8 cellular contexts compared by ENCODE assay signal in the genomic region with DNA sequence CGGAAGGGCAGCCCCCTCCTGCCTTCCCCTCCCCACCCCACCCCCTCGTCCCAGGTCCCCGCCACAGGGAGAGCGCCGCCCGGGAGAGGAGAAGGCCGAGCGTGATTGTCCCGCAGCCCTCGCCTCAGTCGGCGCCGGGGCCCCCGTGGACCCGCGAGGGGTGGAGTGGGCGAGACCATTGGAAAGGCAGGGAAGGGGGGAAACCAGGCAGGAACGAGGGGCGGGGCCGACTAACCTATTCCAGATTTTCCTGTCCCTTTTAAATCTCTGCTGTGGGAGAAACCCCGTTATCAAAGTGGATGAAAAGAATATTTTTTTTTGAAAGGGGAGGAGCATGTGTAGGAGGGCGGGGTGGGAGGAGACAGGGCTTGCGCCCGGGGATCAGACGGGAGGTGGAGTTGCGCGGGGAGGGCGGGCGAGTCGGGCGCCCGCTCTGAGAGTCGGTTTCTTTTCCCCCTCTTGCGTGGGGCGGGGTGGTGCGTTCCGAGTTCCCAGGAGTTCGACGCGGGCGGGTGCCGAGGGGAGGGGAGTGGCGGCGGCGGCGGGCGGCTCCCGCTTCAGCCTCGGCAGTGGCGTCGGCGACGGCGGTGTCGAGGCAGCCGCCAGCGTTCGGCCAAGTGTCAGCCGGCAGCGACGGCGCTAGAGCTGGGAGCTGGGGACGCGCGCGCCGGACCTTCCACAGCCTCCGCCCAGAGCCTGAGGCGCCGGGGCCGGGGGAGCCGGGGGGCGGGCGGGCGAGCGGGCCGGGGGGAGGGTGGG. TPM values are rescaled to one million over a fixed set of nuclear protein-coding genes. Genes with fewer than 3 reads are reported as not detected.
DNase-seq lines count a peak whose midpoint lies in the region; ATAC-seq and TF ChIP-seq lines count a peak whose summit lies in the region.

A gene with protein sequence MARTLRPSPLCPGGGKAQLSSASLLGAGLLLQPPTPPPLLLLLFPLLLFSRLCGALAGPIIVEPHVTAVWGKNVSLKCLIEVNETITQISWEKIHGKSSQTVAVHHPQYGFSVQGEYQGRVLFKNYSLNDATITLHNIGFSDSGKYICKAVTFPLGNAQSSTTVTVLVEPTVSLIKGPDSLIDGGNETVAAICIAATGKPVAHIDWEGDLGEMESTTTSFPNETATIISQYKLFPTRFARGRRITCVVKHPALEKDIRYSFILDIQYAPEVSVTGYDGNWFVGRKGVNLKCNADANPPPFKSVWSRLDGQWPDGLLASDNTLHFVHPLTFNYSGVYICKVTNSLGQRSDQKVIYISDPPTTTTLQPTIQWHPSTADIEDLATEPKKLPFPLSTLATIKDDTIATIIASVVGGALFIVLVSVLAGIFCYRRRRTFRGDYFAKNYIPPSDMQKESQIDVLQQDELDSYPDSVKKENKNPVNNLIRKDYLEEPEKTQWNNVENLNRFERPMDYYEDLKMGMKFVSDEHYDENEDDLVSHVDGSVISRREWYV (plus strand): TSS at position 560 of the 759 bp plus-strand sequence. CDS start 202 bp downstream, outside the sequence.

- no peaks in the 10 kb centered on the region for H3K36me3 Mint-ChIP-seq in CD4-positive, CD25-positive, alpha-beta regulatory T cell
- H3K36me3 Mint-ChIP-seq in activated naive CD8-positive, alpha-beta T cell treated with anti-CD3 and anti-CD28 coated beads, Interleukin-2, amount 10 ng/mL, durations not matched to agents 7 days and 5 days = no peaks in the 10 kb centered on the region

- H3K4me1 ChIP-seq in CD4-positive, CD25-positive, alpha-beta regulatory T cell (ENCODE audit: control insufficient read depth, insufficient read depth, low read length, poor library complexity, severe bottlenecking) = peaks cover 31% of the 10 kb centered on the region
- H3K4me1 ChIP-seq in neutrophil (ENCODE audit: control insufficient read depth in 1 of 2, insufficient read depth in 1 of 2, low read depth in 1 of 2, low read length in 1 of 2) (peaks cover 7 to 18% of the 10 kb centered on the region in 2 experiments), stomach smooth muscle (ENCODE audit: control insufficient read depth, insufficient read depth, low read length) (peaks cover 5% of the 10 kb centered on the region)

- no peaks in the 10 kb centered on the region for H3K9me3 ChIP-seq in CD4-positive, CD25-positive, alpha-beta regulatory T cell (ENCODE audit: control insufficient read depth in 2 of 2, low read length in 2 of 2)
- no peaks in the 10 kb centered on the region for H3K9me3 ChIP-seq in neutrophil
- H3K9me3 ChIP-seq in stomach smooth muscle (ENCODE audit: control insufficient read depth in 2 of 2, low read length in 2 of 2) = no peaks in the 10 kb centered on the region

- peak within 1 kb of the TSS; percentile 71 for H3K4me3 ChIP-seq in CD4-positive, CD25-positive, alpha-beta regulatory T cell (ENCODE audit: low read depth, low read length)
- peak within 1 kb of the TSS; percentile 12 to 58 for H3K4me3 ChIP-seq in neutrophil (ENCODE audit: low read depth in 1 of 2, low read length in 1 of 2)
- H3K4me3 ChIP-seq in stomach smooth muscle (ENCODE audit: low read length in 2 of 2) = peak within 1 kb of the TSS; percentile 87 to 92

- H3K4me1 Mint-ChIP-seq in CD4-positive, CD25-positive, alpha-beta regulatory T cell = peaks cover 4 to 31% (median 25%) of the 10 kb centered on the region in 4 donors
- H3K4me1 Mint-ChIP-seq in activated naive CD8-positive, alpha-beta T cell treated with anti-CD3 and anti-CD28 coated beads, Interleukin-2, amount 10 ng/mL, durations not matched to agents 7 days and 5 days = peaks cover 22% of the 10 kb centered on the region

- POLR2A ChIA-PET in activated naive CD8-positive, alpha-beta T cell treated with anti-CD3 and anti-CD28 coated beads, Interleukin-2, amount 10 ng/mL, durations not matched to agents 7 days and 5 days (lab: Charles Lee) = no interaction called here

- peak within 1 kb of the TSS; percentile 45 for H3K27ac ChIP-seq in CD4-positive, CD25-positive, alpha-beta regulatory T cell (ENCODE audit: insufficient read depth, low read length, poor library complexity, severe bottlenecking)
- no peak within 1 kb of the TSS for H3K27ac ChIP-seq in neutrophil
- peak within 1 kb of the TSS; percentile 81 for H3K27ac ChIP-seq in stomach smooth muscle (ENCODE audit: low read length)

- peaks cover 56% of the 10 kb centered on the region for H3K27me3 Mint-ChIP-seq in CD4-positive, CD25-positive, alpha-beta regulatory T cell
- H3K27me3 Mint-ChIP-seq in activated naive CD8-positive, alpha-beta T cell treated with anti-CD3 and anti-CD28 coated beads, Interleukin-2, amount 10 ng/mL, durations not matched to agents 7 days and 5 days = peaks cover 72% of the 10 kb centered on the region

- no peaks in the 10 kb centered on the region for H3K36me3 ChIP-seq in CD4-positive, CD25-positive, alpha-beta regulatory T cell (ENCODE audit: control insufficient read depth, insufficient read depth, low read length)
- H3K36me3 ChIP-seq in neutrophil (no peaks in the 10 kb centered on the region), stomach smooth muscle (ENCODE audit: control insufficient read depth in 2 of 2, insufficient read depth in 2 of 2, low read length in 2 of 2) (no peaks in the 10 kb centered on the region)

- peak; percentile 70 to 86 (median 74) for DNase-seq in CD4-positive, CD25-positive, alpha-beta regulatory T cell
- DNase-seq in HUDEP-2 (lab: John Stamatoyannopoulos, UW; ENCODE audit: unreplicated experiment in 76 of 76) = peak in 41 of 76 experiments; percentile 2 to 60 (median 27)
- peak; percentile 96 for DNase-seq in SK-N-DZ (ENCODE audit: low spot score)
- peak; percentile 82 for DNase-seq in activated naive CD8-positive, alpha-beta T cell treated with anti-CD3 and anti-CD28 coated beads, Interleukin-2, amount 10 ng/mL, durations not matched to agents 7 days and 5 days
- peak; percentile 77 for DNase-seq in glomerular endothelial cell (ENCODE audit: extremely low read depth, low read depth, low spot score)

- H3K27ac Mint-ChIP-seq in CD4-positive, CD25-positive, alpha-beta regulatory T cell = peak within 1 kb of the TSS; percentile 83 to 93 (median 86)
- peak within 1 kb of the TSS; percentile 64 for H3K27ac Mint-ChIP-seq in activated naive CD8-positive, alpha-beta T cell treated with anti-CD3 and anti-CD28 coated beads, Interleukin-2, amount 10 ng/mL, durations not matched to agents 7 days and 5 days

- peaks cover 31% of the 10 kb centered on the region for H3K27me3 ChIP-seq in CD4-positive, CD25-positive, alpha-beta regulatory T cell (ENCODE audit: control insufficient read depth, insufficient read depth, low read length)
- H3K27me3 ChIP-seq in neutrophil = peaks cover 100% of the 10 kb centered on the region
- H3K27me3 ChIP-seq in stomach smooth muscle (ENCODE audit: control insufficient read depth in 1 of 2, insufficient read depth in 2 of 2, low read length in 2 of 2) = no peaks in the 10 kb centered on the region

- H3K4me3 Mint-ChIP-seq in CD4-positive, CD25-positive, alpha-beta regulatory T cell = peak within 1 kb of the TSS; percentile 88 to 95 (median 92)
- peak within 1 kb of the TSS; percentile 91 for H3K4me3 Mint-ChIP-seq in activated naive CD8-positive, alpha-beta T cell treated with anti-CD3 and anti-CD28 coated beads, Interleukin-2, amount 10 ng/mL, durations not matched to agents 7 days and 5 days

- H3K9ac ChIP-seq in stomach smooth muscle (ENCODE audit: low read length in 2 of 2) = peak within 1 kb of the TSS; percentile 86 to 89

- peak; percentile 88 to 89 for ATAC-seq in CD4-positive, CD25-positive, alpha-beta regulatory T cell (ENCODE audit: low read depth in 2 of 2)
- peak; percentile 32 for ATAC-seq in GM19468 (IDR thresholded peaks at IDR 0.05; ENCODE audit: extremely low read depth, unreplicated experiment)
- ATAC-seq in activated naive CD8-positive, alpha-beta T cell treated with anti-CD3 and anti-CD28 coated beads, Interleukin-2, amount 10 ng/mL, durations not matched to agents 7 days and 5 days (ENCODE audit: low read depth) = peak; percentile 94

- TF ChIP-seq CTCF in neutrophil (IDR thresholded peaks at IDR 0.05) = no peak

- no peaks in the 10 kb centered on the region for H3K9me3 Mint-ChIP-seq in CD4-positive, CD25-positive, alpha-beta regulatory T cell
- H3K9me3 Mint-ChIP-seq in activated naive CD8-positive, alpha-beta T cell treated with anti-CD3 and anti-CD28 coated beads, Interleukin-2, amount 10 ng/mL, durations not matched to agents 7 days and 5 days = no peaks in the 10 kb centered on the region

RNA-seq across cellular contexts. Expression of the gene that starts here (rescaled TPM):
- total RNA-seq in CD4-positive, CD25-positive, alpha-beta regulatory T cell = 3.1 TPM
- under 1 TPM; 0.33 to 0.80 (median 0.43) TPM for polyA plus RNA-seq in CD4-positive, CD25-positive, alpha-beta regulatory T cell
- 10.8 and 14.0 TPM in 2 replicates for polyA plus RNA-seq in SK-N-DZ (2014; cell fraction: cytosol; rRNA removed)
- 6.9 and 8.5 TPM in 2 replicates for polyA plus RNA-seq in SK-N-DZ (2014; cell fraction: nucleus; rRNA removed)
- total RNA-seq in activated naive CD8-positive, alpha-beta T cell treated with anti-CD3 and anti-CD28 coated beads, Interleukin-2, amount 10 ng/mL, durations not matched to agents 7 days and 5 days = 10 to 100 TPM; 10.4 to 10.6 TPM
- total RNA-seq in glomerular endothelial cell = 17.9 and 36.0 TPM in 2 replicates

Comparison
In these comparisons a context has a peak if more than half of its experiments do, and no peak if none do; other contexts are left out.
1. ATAC-seq: peak in every context shown above with its lines; median percentile 94 in activated naive CD8-positive, alpha-beta T cell treated with anti-CD3 and anti-CD28 coated beads, Interleukin-2, amount 10 ng/mL, durations not matched to agents 7 days and 5 days; 88 in CD4-positive, CD25-positive, alpha-beta regulatory T cell; 32 in GM19468.
2. DNase-seq: peak in every context shown above with its lines; median percentile 96 in SK-N-DZ; 82 in activated naive CD8-positive, alpha-beta T cell treated with anti-CD3 and anti-CD28 coated beads, Interleukin-2, amount 10 ng/mL, durations not matched to agents 7 days and 5 days; 77 in glomerular endothelial cell; 74 in CD4-positive, CD25-positive, alpha-beta regulatory T cell; 27 in HUDEP-2.
3. H3K4me3 ChIP-seq: peak in every context shown above with its lines; median percentile 90 in stomach smooth muscle; 71 in CD4-positive, CD25-positive, alpha-beta regulatory T cell; 35 in neutrophil.